Comparison of ENCODE assay signal across 8 cellular contexts in genomic region chr7:136086712-136087111, GRCh38.
DNase-seq lines count a peak whose midpoint lies in the region; ATAC-seq and TF ChIP-seq lines count a peak whose summit lies in the region.

No MANE protein-coding gene starts in this region.

- H3K4me1 ChIP-seq in ACC112 (ENCODE audit: control insufficient read depth, insufficient read depth, low read length, unreplicated experiment): no peaks in the 10 kb centered on the region
- no peaks in the 10 kb centered on the region for H3K4me1 ChIP-seq in OCI-LY3 (ENCODE audit: low read length)
- no peaks in the 10 kb centered on the region for H3K4me1 ChIP-seq in lower lobe of right lung
- no peaks in the 10 kb centered on the region for H3K4me1 ChIP-seq in testis

- intact Hi-C loops in dorsolateral prefrontal cortex (cut with DNase I) (no loop called here), lower lobe of right lung (cut with DNase I) (no loop called here), testis (cut with DNase I; ENCODE audit: low total_unique reads) (no loop called here)

- H3K4me2 ChIP-seq in OCI-LY3 (ENCODE audit: low read length): peak overlapping the region; percentile 24

- WGBS in testis, 2 donors: 32 to 37% methylated on average over 3 of the region's 3 CpGs

- H3K9ac ChIP-seq in OCI-LY3 (ENCODE audit: low read length): no peak overlapping the region

- no peak for TF ChIP-seq POLR2A in testis (IDR thresholded peaks at IDR 0.05)

- no peaks in the 10 kb centered on the region for H4K20me1 ChIP-seq in OCI-LY3 (ENCODE audit: insufficient read depth, low read length)

- no peak overlapping the region for H3K27ac ChIP-seq in ACC112 (ENCODE audit: low read depth, low read length)
- H3K27ac ChIP-seq in OCI-LY3 (ENCODE audit: low read length): no peak overlapping the region
- H3K27ac ChIP-seq in dorsolateral prefrontal cortex: peak overlapping the region in 3 of 59 donors; percentile 15 to 29 (median 23)
- no peak overlapping the region for H3K27ac ChIP-seq in lower lobe of right lung
- H3K27ac ChIP-seq in testis: no peak overlapping the region

- H3K36me3 ChIP-seq in ACC112 (ENCODE audit: insufficient read depth, low read length): no peaks in the 10 kb centered on the region
- H3K36me3 ChIP-seq in OCI-LY3 (replicated peaks; ENCODE audit: low read depth, low read length): no peaks in the 10 kb centered on the region
- H3K36me3 ChIP-seq in lower lobe of right lung: no peaks in the 10 kb centered on the region
- no peaks in the 10 kb centered on the region for H3K36me3 ChIP-seq in testis (ENCODE audit: low read depth, missing control alignments)

- H2AFZ ChIP-seq in ACC112 (ENCODE audit: low read length, unreplicated experiment): peak overlapping the region; percentile 68
- no peak overlapping the region for H2AFZ ChIP-seq in OCI-LY3 (ENCODE audit: low read depth, low read length)

- H3K79me2 ChIP-seq in ACC112 (ENCODE audit: control insufficient read depth, insufficient read depth, low read length, unreplicated experiment): no peaks in the 10 kb centered on the region
- no peaks in the 10 kb centered on the region for H3K79me2 ChIP-seq in OCI-LY3 (ENCODE audit: low read length)

- H3K27me3 ChIP-seq in ACC112 (ENCODE audit: insufficient read depth, low read length) (no peaks in the 10 kb centered on the region; the same call in 1 of the 2 replicates), OCI-LY3 (ENCODE audit: low read depth, low read length) (0 out of 2 replicates have a peak, but pooled peaks cover 3% of the 10 kb centered on the region), dorsolateral prefrontal cortex (no peaks in the 10 kb centered on the region), lower lobe of right lung (ENCODE audit: low read depth) (no peaks in the 10 kb centered on the region), testis (no peaks in the 10 kb centered on the region)

- ATAC-seq in GM18508 (IDR thresholded peaks at IDR 0.05; ENCODE audit: insufficient read depth, unreplicated experiment) (peak; percentile 93), HG02981 (IDR thresholded peaks at IDR 0.05; ENCODE audit: unreplicated experiment) (peak; percentile 90), lower lobe of right lung (peak; percentile 99 to 100)

- no peaks in the 10 kb centered on the region for H3K9me3 ChIP-seq in OCI-LY3 (ENCODE audit: insufficient read depth, low read length)
- no peaks in the 10 kb centered on the region for H3K9me3 ChIP-seq in lower lobe of right lung
- H3K9me3 ChIP-seq in testis: no peaks in the 10 kb centered on the region

- H3K4me3 ChIP-seq in ACC112 (ENCODE audit: low read depth, low read length): peak overlapping the region; percentile 72
- no peak overlapping the region for H3K4me3 ChIP-seq in OCI-LY3 (ENCODE audit: low read length)
- H3K4me3 ChIP-seq in dorsolateral prefrontal cortex: peak overlapping the region; percentile 20 to 75 (median 51)
- H3K4me3 ChIP-seq in lower lobe of right lung: peak overlapping the region; percentile 53
- H3K4me3 ChIP-seq in testis: peak overlapping the region in 1 of 2 donors; percentile 20

- DNase-seq in dorsolateral prefrontal cortex (peak in 8 of 10 donors; percentile 5 to 82 (median 47)), lower lobe of right lung (no peak), testis (peak; percentile 84)
- DNase-seq in stimulated activated CD4-positive, alpha-beta T cell treated with anti-CD3 and anti-CD28 coated beads, Interleukin-1b, Interleukin-23, amount 100 ng/mL, for 48 hours: no peak

- TF ChIP-seq CTCF in OCI-LY3 (IDR thresholded peaks at IDR 0.05; ENCODE audit: low read depth, low read length): no peak
- peak in 6 of 56 donors; percentile 6 to 48 (median 20) for TF ChIP-seq CTCF in dorsolateral prefrontal cortex (IDR thresholded peaks at IDR 0.05 in 54 of 56, conservative IDR thresholded peaks at IDR 0.05 in 2 of 56; ENCODE audit: low read depth in 1 of 56, partially characterized antibody in 56 of 56)
- TF ChIP-seq CTCF in lower lobe of right lung (IDR thresholded peaks at IDR 0.05): no peak
- no peak for TF ChIP-seq CTCF in testis (IDR thresholded peaks at IDR 0.05)

Comparison
In these comparisons a context has a peak if more than half of its experiments do, and no peak if none do; other contexts are left out.
1. DNase-seq: peak in dorsolateral prefrontal cortex (8 of 10) and testis (single experiment); none in lower lobe of right lung (single experiment) and stimulated activated CD4-positive, alpha-beta T cell treated with anti-CD3 and anti-CD28 coated beads, Interleukin-1b, Interleukin-23, amount 100 ng/mL, for 48 hours (single experiment).
2. Peak in every context shown above with its lines, with median percentiles within 50 percentile points of each other: ATAC-seq.